18 cellular contexts compared by ENCODE assay signal in genomic region chr22:31048570-31048969, GRCh38. TPM values are rescaled to one million over a fixed set of nuclear protein-coding genes. Genes with fewer than 3 reads are reported as not detected.
DNase-seq lines count a peak whose midpoint lies in the region; ATAC-seq and TF ChIP-seq lines count a peak whose summit lies in the region.
"Had no signal": no experiment of that assay in that cellular context is flagged by ENCODE, and none has a peak within 500 bp of the region (broad histone marks: within the 10 kb centered on the region; RNA-seq: fewer than 3 reads in every experiment).

No MANE protein-coding gene starts in this region.

- 87% methylated on average over 4 of the region's 4 CpGs for WGBS in esophagus muscularis mucosa

- H3K9me3 ChIP-seq in left ventricle myocardium inferior (replicated peaks) (peaks cover 4% of the 10 kb centered on the region), uterus (no peaks in the 10 kb centered on the region), esophagus muscularis mucosa (no peaks in the 10 kb centered on the region)
- H3K9me3 ChIP-seq: Peyer's patch had no signal

- TF ChIP-seq EP300 in esophagus muscularis mucosa (IDR thresholded peaks at IDR 0.05), result no peak

- H3K36me3 ChIP-seq in left ventricle myocardium inferior, result no peaks in the 10 kb centered on the region
- no peaks in the 10 kb centered on the region for H3K36me3 ChIP-seq in uterus
- no peaks in the 10 kb centered on the region for H3K36me3 ChIP-seq in esophagus muscularis mucosa
- H3K36me3 ChIP-seq: Peyer's patch had no signal

- H3K27me3 ChIP-seq in left ventricle myocardium inferior (ENCODE audit: low read depth) (no peaks in the 10 kb centered on the region), uterus (no peaks in the 10 kb centered on the region), esophagus muscularis mucosa (no peaks in the 10 kb centered on the region)
- H3K27me3 ChIP-seq: Peyer's patch had no signal

- no peak overlapping the region for H3K4me3 Mint-ChIP-seq in stimulated activated effector memory CD8-positive, alpha-beta T cell treated with anti-CD3 and anti-CD28 coated beads, Interleukin-12 subunit alpha, Interleukin-12 subunit beta, amount 100 ng/mL, for 72 hours
- H3K4me3 Mint-ChIP-seq: CD4-positive, alpha-beta memory T cell had no signal

- no peaks in the 10 kb centered on the region for H3K36me3 Mint-ChIP-seq in stimulated activated effector memory CD8-positive, alpha-beta T cell treated with anti-CD3 and anti-CD28 coated beads, Interleukin-12 subunit alpha, Interleukin-12 subunit beta, amount 100 ng/mL, for 72 hours
- H3K36me3 Mint-ChIP-seq: CD4-positive, alpha-beta memory T cell had no signal

- intact Hi-C loops in cardiac septum (cut with DNase I), result no loop called here
- intact Hi-C loops in left ventricle myocardium superior (cut with micrococcal nuclease), result no loop called here
- intact Hi-C loops in left ventricle myocardium inferior (cut with micrococcal nuclease), result loop anchor here (5.0 kb wide), 1 partner anchor 34 kb away; the partner anchor contains the start of gene SMTN
- intact Hi-C loops in uterus (cut with DNase I; ENCODE audit: low total_unique reads), result no loop called here
- intact Hi-C loops in esophagus muscularis mucosa (cut with DNase I), result no loop called here

- no peaks in the 10 kb centered on the region for H3K9me3 Mint-ChIP-seq in stimulated activated effector memory CD8-positive, alpha-beta T cell treated with anti-CD3 and anti-CD28 coated beads, Interleukin-12 subunit alpha, Interleukin-12 subunit beta, amount 100 ng/mL, for 72 hours
- H3K9me3 Mint-ChIP-seq: CD4-positive, alpha-beta memory T cell had no signal

- DNase-seq in cardiac septum (ENCODE audit: low spot score), result peak; percentile 3
- no peak for DNase-seq in left ventricle myocardium superior
- DNase-seq in NAMALWA (ENCODE audit: low spot score), result peak; percentile 34
- no peak for DNase-seq in left ventricle myocardium inferior
- no peak for DNase-seq in uterus
- DNase-seq in NK-92 treated with Interleukin-12 subunit alpha and Interleukin-12 subunit beta, amount 100 ng/mL, for 24 hours (lab: John Stamatoyannopoulos, UW), result no peak
- DNase-seq in esophagus muscularis mucosa (ENCODE audit: extremely low spot score), result no peak
- DNase-seq in stimulated activated effector memory CD8-positive, alpha-beta T cell treated with anti-CD3 and anti-CD28 coated beads, Interleukin-12 subunit alpha, Interleukin-12 subunit beta, amount 100 ng/mL, for 72 hours (ENCODE audit: low spot score in 2 of 2), result no peak
- DNase-seq: CD4-positive, alpha-beta memory T cell; GF-D8; HCEC 1CT; NCI-H1105 treated with DMSO at 0.1 percent for 48 hours; NCI-H1694; NCI-H2081 treated with DMSO at 0.1 percent for 48 hours; NCI-H2227 treated with DMSO at 0.1 percent for 48 hours; NCI-H524 treated with DMSO at 0.1 percent for 48 hours; Peyer's patch had no signal

- ATAC-seq in left ventricle myocardium superior, result no peak
- ATAC-seq in stimulated activated effector memory CD8-positive, alpha-beta T cell treated with anti-CD3 and anti-CD28 coated beads, Interleukin-12 subunit alpha, Interleukin-12 subunit beta, amount 100 ng/mL, for 72 hours, result no peak

- TF ChIP-seq CTCF in left ventricle myocardium inferior (IDR thresholded peaks at IDR 0.05; ENCODE audit: borderline replicate concordance) (no peak), uterus (IDR thresholded peaks at IDR 0.05) (no peak), esophagus muscularis mucosa (IDR thresholded peaks at IDR 0.05) (no peak)

- no peak overlapping the region for H3K4me3 ChIP-seq in left ventricle myocardium inferior
- no peak overlapping the region for H3K4me3 ChIP-seq in uterus
- H3K4me3 ChIP-seq in esophagus muscularis mucosa, result no peak overlapping the region
- H3K4me3 ChIP-seq: Peyer's patch had no signal

- peaks cover 5% of the 10 kb centered on the region for H3K4me1 Mint-ChIP-seq in stimulated activated effector memory CD8-positive, alpha-beta T cell treated with anti-CD3 and anti-CD28 coated beads, Interleukin-12 subunit alpha, Interleukin-12 subunit beta, amount 100 ng/mL, for 72 hours
- H3K4me1 Mint-ChIP-seq: CD4-positive, alpha-beta memory T cell had no signal

- no peak overlapping the region for H3K27ac Mint-ChIP-seq in stimulated activated effector memory CD8-positive, alpha-beta T cell treated with anti-CD3 and anti-CD28 coated beads, Interleukin-12 subunit alpha, Interleukin-12 subunit beta, amount 100 ng/mL, for 72 hours

- peaks cover 80% of the 10 kb centered on the region for H3K4me1 ChIP-seq in left ventricle myocardium inferior
- peaks cover 12 to 14% of the 10 kb centered on the region in 2 donors for H3K4me1 ChIP-seq in uterus
- peaks cover 38 to 54% (median 49%) of the 10 kb centered on the region in 4 donors for H3K4me1 ChIP-seq in esophagus muscularis mucosa
- H3K4me1 ChIP-seq: Peyer's patch had no signal

- TF ChIP-seq POLR2A in uterus (IDR thresholded peaks at IDR 0.05) (no peak), esophagus muscularis mucosa (IDR thresholded peaks at IDR 0.05; ENCODE audit: low read depth) (no peak)

- H3K27ac ChIP-seq in left ventricle myocardium inferior (replicated peaks) (peak overlapping the region; percentile 88), uterus (peak overlapping the region; percentile 90 to 97), esophagus muscularis mucosa (replicated peaks in 1 of 4) (no peak overlapping the region)
- H3K27ac ChIP-seq: HL-60, Peyer's patch had no signal

RNA-seq across cellular contexts. Expression of gene SMTN, which starts 32.5 kb away (rescaled TPM):
- total RNA-seq in cardiac septum (128 TPM), left ventricle myocardium superior (278 TPM), left ventricle myocardium inferior (245 TPM), uterus (100 to 1,000 TPM; 182 to 647 (median 274) TPM), esophagus muscularis mucosa (1,000 to 10,000 TPM; 1,154 to 1,495 (median 1,416) TPM)

RNA-seq across cellular contexts. Expression of gene SELENOM, which starts 58.8 kb away (rescaled TPM):
- total RNA-seq in cardiac septum (77.7 TPM), left ventricle myocardium superior (32.9 TPM), left ventricle myocardium inferior (51.5 TPM), uterus (1,000 to 10,000 TPM in 2 of 4 donors, 100 to 1,000 TPM in 1, 10 to 100 TPM in 1; 91.7 to 2,170 (median 948) TPM), esophagus muscularis mucosa (1,000 to 10,000 TPM; 1,118 to 1,733 (median 1,416) TPM)

Comparison
In these comparisons a context has a peak if more than half of its experiments do, and no peak if none do; other contexts are left out.
1. DNase-seq: peak in cardiac septum (single experiment) and NAMALWA (single experiment); none in left ventricle myocardium superior (single experiment), left ventricle myocardium inferior (single experiment), uterus (0 of 2), NK-92 treated with Interleukin-12 subunit alpha and Interleukin-12 subunit beta, amount 100 ng/mL, for 24 hours (single experiment), esophagus muscularis mucosa (single experiment) and stimulated activated effector memory CD8-positive, alpha-beta T cell treated with anti-CD3 and anti-CD28 coated beads, Interleukin-12 subunit alpha, Interleukin-12 subunit beta, amount 100 ng/mL, for 72 hours (0 of 2).
2. H3K27ac ChIP-seq: peak in left ventricle myocardium inferior (single experiment) and uterus (2 of 2); none in esophagus muscularis mucosa (0 of 4).